ENCODE assay signal across 8 cellular contexts in genomic region chr3:141402476-141403171, GRCh38. TPM values are rescaled to one million over a fixed set of nuclear protein-coding genes. Genes with fewer than 3 reads are reported as not detected.
A peak's percentile ranks its signal among the peaks of the same experiment; 100 is the strongest.
DNase-seq lines count a peak whose midpoint lies in the region; ATAC-seq, FAIRE-seq and TF ChIP-seq lines count a peak whose summit lies in the region.

No MANE protein-coding gene starts in this region.

- peak overlapping the region; percentile 92 to 93 (median 92) for H3K27ac Mint-ChIP-seq in IgD-negative memory B cell
- peak overlapping the region; percentile 88 for H3K27ac Mint-ChIP-seq in activated CD4-positive, alpha-beta T cell treated with anti-CD3 and anti-CD28 coated beads for 36 hours

- no peaks in the 10 kb centered on the region for H3K9me3 ChIP-seq in ES-I3 (ENCODE audit: control insufficient read depth, insufficient read depth, low read length)
- H3K9me3 ChIP-seq in liver (ENCODE audit: control insufficient read depth in 4 of 4, low read length in 3 of 4) = no peaks in the 10 kb centered on the region

- H3K9ac ChIP-seq in ES-I3 (ENCODE audit: low read depth, low read length) (peak overlapping the region; percentile 61), liver (ENCODE audit: low read depth in 1 of 2, low read length in 2 of 2) (peak overlapping the region; percentile 47 to 81)

- H3K27me3 Mint-ChIP-seq in IgD-negative memory B cell = no peaks in the 10 kb centered on the region
- H3K27me3 Mint-ChIP-seq in activated CD4-positive, alpha-beta T cell treated with anti-CD3 and anti-CD28 coated beads for 36 hours = no peaks in the 10 kb centered on the region

- peaks cover 13% of the 10 kb centered on the region for H3K36me3 Mint-ChIP-seq in IgD-negative memory B cell
- H3K36me3 Mint-ChIP-seq in activated CD4-positive, alpha-beta T cell treated with anti-CD3 and anti-CD28 coated beads for 36 hours (ENCODE audit: low read depth) = peaks cover 27% of the 10 kb centered on the region

- H3K4me1 ChIP-seq in ES-I3 (ENCODE audit: insufficient read depth, low read length) = peaks cover 16% of the 10 kb centered on the region
- H3K4me1 ChIP-seq in liver (ENCODE audit: control insufficient read depth in 4 of 4, insufficient read depth in 4 of 4, low read length in 3 of 4) = peaks cover 3 to 20% (median 14%) of the 10 kb centered on the region in 4 donors

- DNase-seq in activated CD4-positive, alpha-beta T cell treated with anti-CD3 and anti-CD28 coated beads for 36 hours = peak; percentile 65
- peak; percentile 42 to 78 (median 59) for DNase-seq in dorsolateral prefrontal cortex
- DNase-seq in stimulated activated CD4-positive, alpha-beta T cell treated with anti-CD3 and anti-CD28 coated beads, TNF-alpha, amount 100 ng/mL, for 4 hours (ENCODE audit: low read depth in 3 of 3) = peak in 2 of 3 experiments; percentile 15 to 39
- DNase-seq in RCC 7860 (ENCODE audit: low spot score) = no peak

- 3% methylated on average over 58 of the region's 58 CpGs for WGBS in liver

- peak overlapping the region; percentile 56 to 88 (median 77) for H3K4me3 ChIP-seq in dorsolateral prefrontal cortex
- H3K4me3 ChIP-seq in liver (ENCODE audit: low read depth in 1 of 3, low read length in 3 of 3) = peak overlapping the region; percentile 62 to 98 (median 78)

- H3K4me3 Mint-ChIP-seq in IgD-negative memory B cell = peak overlapping the region; percentile 93 to 97 (median 96)
- peak overlapping the region; percentile 84 for H3K4me3 Mint-ChIP-seq in activated CD4-positive, alpha-beta T cell treated with anti-CD3 and anti-CD28 coated beads for 36 hours

- H3K27ac ChIP-seq in dorsolateral prefrontal cortex (peak overlapping the region; percentile 70 to 100 (median 98)), liver (ENCODE audit: low read depth in 1 of 2, low read length in 2 of 2) (peak overlapping the region; percentile 55 to 82)

- H3K9me3 Mint-ChIP-seq in IgD-negative memory B cell = no peaks in the 10 kb centered on the region
- H3K9me3 Mint-ChIP-seq in activated CD4-positive, alpha-beta T cell treated with anti-CD3 and anti-CD28 coated beads for 36 hours (ENCODE audit: low read depth) = no peaks in the 10 kb centered on the region

- peaks cover 37 to 67% (median 54%) of the 10 kb centered on the region in 3 donors for H3K4me1 Mint-ChIP-seq in IgD-negative memory B cell
- H3K4me1 Mint-ChIP-seq in activated CD4-positive, alpha-beta T cell treated with anti-CD3 and anti-CD28 coated beads for 36 hours = peaks cover 60% of the 10 kb centered on the region

- H3K27me3 ChIP-seq in dorsolateral prefrontal cortex (no peaks in the 10 kb centered on the region), liver (ENCODE audit: control insufficient read depth in 4 of 4, insufficient read depth in 4 of 4, low read length in 3 of 4) (no peaks in the 10 kb centered on the region)

- no peak for FAIRE-seq in RCC 7860 (lab: Jason Lieb, UNC)

- POLR2A ChIA-PET in activated CD4-positive, alpha-beta T cell treated with anti-CD3 and anti-CD28 coated beads for 36 hours (lab: Charles Lee) = no interaction called here

- H3K36me3 ChIP-seq in ES-I3 (ENCODE audit: insufficient read depth, low read length) (peaks cover 7% of the 10 kb centered on the region; the same call in 1 of the 2 replicates), liver (ENCODE audit: control insufficient read depth in 4 of 4, insufficient read depth in 3 of 4, low read depth in 1 of 4, low read length in 3 of 4) (peaks cover 0 to 13% (median 3%) of the 10 kb centered on the region in 4 donors)

- ATAC-seq in GM21528 (IDR thresholded peaks at IDR 0.05; ENCODE audit: low FRiP score, unreplicated experiment) = peak; percentile 59
- peak; percentile 66 for ATAC-seq in activated CD4-positive, alpha-beta T cell treated with anti-CD3 and anti-CD28 coated beads for 36 hours

- CTCF ChIA-PET in activated CD4-positive, alpha-beta T cell treated with anti-CD3 and anti-CD28 coated beads for 36 hours (lab: Charles Lee) = interaction anchor here (1.0 to 1.6 kb wide), 5 partner anchors 10 to 108 kb away, joined by 3 to 8 read pairs (median 3); no protein-coding TSS in a partner anchor

- TF ChIP-seq CTCF in dorsolateral prefrontal cortex (IDR thresholded peaks at IDR 0.05 in 54 of 56, conservative IDR thresholded peaks at IDR 0.05 in 2 of 56; ENCODE audit: low read depth in 1 of 56, partially characterized antibody in 56 of 56) (peak in 4 of 56 donors; percentile 2 to 16 (median 9)), liver (IDR thresholded peaks at IDR 0.05; ENCODE audit: low read depth, low read length, missing input control) (peak; percentile 10)

- intact Hi-C loops in activated CD4-positive, alpha-beta T cell treated with anti-CD3 and anti-CD28 coated beads for 36 hours (cut with DNase I, micrococcal nuclease) = loop anchor here (1.0 to 10.0 kb wide), 5 partner anchors 9 to 1600 kb away; partner anchors contain the start of genes SLC25A36 (in 1 of the 2) and U2SURP (in 1 of the 2)
- intact Hi-C loops in dorsolateral prefrontal cortex (cut with DNase I) = no loop called here

- no peak for TF ChIP-seq RAD21 in liver (IDR thresholded peaks at IDR 0.05)

TF ChIP-seq in liver, 16 proteins besides CTCF, POLR2A, EP300 and RAD21:
- TF ChIP-seq ATF3 (IDR thresholded peaks at IDR 0.05) (no peak), HNF4A (conservative IDR thresholded peaks at IDR 0.05) (no peak), TAF1 (conservative IDR thresholded peaks at IDR 0.05) (no peak), HNF4G (IDR thresholded peaks at IDR 0.05) (no peak), ZBTB33 (IDR thresholded peaks at IDR 0.05) (no peak), NR2F2 (IDR thresholded peaks at IDR 0.05) (no peak), FOXA1 (IDR thresholded peaks at IDR 0.05) (no peak)

RNA-seq across cellular contexts. Expression of gene ZBTB38, which starts 34.3 kb away (rescaled TPM):
- 113 TPM for polyA plus RNA-seq in IgD-negative memory B cell
- total RNA-seq in activated CD4-positive, alpha-beta T cell treated with anti-CD3 and anti-CD28 coated beads for 36 hours = 10 to 100 TPM; 21.3 to 22.0 TPM
- 100 to 1,000 TPM; 101 to 187 (median 131) TPM for total RNA-seq in dorsolateral prefrontal cortex
- 10 to 100 TPM; 19.8 to 57.3 TPM for total RNA-seq in liver
- polyA plus RNA-seq in liver = 10 to 100 TPM in 1 of 2 donors, 1 to 10 TPM in 1; 9.5 to 19.2 TPM

Comparison
In these comparisons a context has a peak if more than half of its experiments do, and no peak if none do; other contexts are left out.
1. intact Hi-C loops: an anchor here in activated CD4-positive, alpha-beta T cell treated with anti-CD3 and anti-CD28 coated beads for 36 hours (1.0 to 10.0 kb wide); none called in dorsolateral prefrontal cortex.